ENCODE assay signal across 8 cellular contexts in the genomic region with DNA sequence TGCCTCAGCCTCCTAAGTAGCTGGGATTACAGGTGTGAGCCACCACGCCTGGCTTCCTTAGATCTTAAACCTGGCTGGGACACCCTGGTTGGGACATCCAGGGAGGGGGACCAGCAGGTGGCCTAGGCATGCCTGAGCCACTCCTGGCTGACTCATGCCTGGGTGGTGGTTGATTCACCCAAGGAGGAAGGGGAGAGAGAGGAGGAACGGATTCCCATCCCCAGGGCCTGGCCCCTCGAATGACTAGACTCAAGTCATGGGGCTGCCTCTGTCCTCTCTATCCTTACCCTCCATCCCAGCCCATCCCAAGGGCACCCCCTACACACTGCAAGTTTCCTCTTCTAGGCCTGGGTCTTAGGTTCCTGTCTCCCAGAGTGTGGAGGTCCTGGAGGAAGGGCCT. TPM values are rescaled to one million over a fixed set of nuclear protein-coding genes. Genes with fewer than 3 reads are reported as not detected.
DNase-seq lines count a peak whose midpoint lies in the region; ATAC-seq and TF ChIP-seq lines count a peak whose summit lies in the region.

No MANE protein-coding gene starts in this region.

- H3K4me3 Mint-ChIP-seq in IgD-negative memory B cell: peak overlapping the region in 3 of 4 donors; percentile 67 to 79 (median 78)
- peak overlapping the region in 2 of 5 experiments; percentile 2 to 39 for H3K4me3 Mint-ChIP-seq in brain
- H3K4me3 Mint-ChIP-seq in naive B cell: peak overlapping the region in 1 of 8 donors; percentile 29

- H3K9me3 ChIP-seq in AG04450 (ENCODE audit: control insufficient read depth, insufficient read depth, low read length) (no peaks in the 10 kb centered on the region; the same call in 1 of the 2 replicates), WERI-Rb-1 (ENCODE audit: severe bottlenecking) (no peaks in the 10 kb centered on the region)

- CTCF ChIA-PET in AG04450 (lab: Charles Lee): interaction anchor here (1.5 kb wide), 1 partner anchor 24 kb away, joined by 4 read pairs; no protein-coding TSS in a partner anchor

- peaks cover 8% of the 10 kb centered on the region for H3K36me3 ChIP-seq in WERI-Rb-1

- H3K27ac Mint-ChIP-seq in IgD-negative memory B cell (peak overlapping the region; percentile 98 to 100 (median 99)), brain (peak overlapping the region; percentile 89 to 99 (median 96)), naive B cell (peak overlapping the region in 5 of 6 donors; percentile 88 to 97 (median 91))

- DNase-seq in AG04450 (ENCODE audit: low read depth, low spot score) (no peak), naive B cell (no peak), NCI-H2107 (lab: John Stamatoyannopoulos, UW) (no peak), WERI-Rb-1 (no peak), NCI-H1092 treated with DMSO at 0.1 percent for 48 hours (lab: John Stamatoyannopoulos, UW) (no peak)

- H3K4me3 ChIP-seq in AG04450 (ENCODE audit: low read depth, low read length) (no peak overlapping the region), WERI-Rb-1 (ENCODE audit: low read depth, low read length) (no peak overlapping the region)

- H3K27me3 Mint-ChIP-seq in IgD-negative memory B cell: peaks cover 1% of the 10 kb centered on the region
- H3K27me3 Mint-ChIP-seq in brain: peaks cover 4% of the 10 kb centered on the region
- no peaks in the 10 kb centered on the region for H3K27me3 Mint-ChIP-seq in naive B cell

- POLR2A ChIA-PET in AG04450 (lab: Yijun Ruan, JAX): no interaction called here

- H3K27ac ChIP-seq in AG04450 (ENCODE audit: low read depth, low read length) (peak overlapping the region; percentile 90), WERI-Rb-1 (no peak overlapping the region)

- H3K9me3 Mint-ChIP-seq in IgD-negative memory B cell (no peaks in the 10 kb centered on the region), brain (no peaks in the 10 kb centered on the region), naive B cell (peaks cover 0 to 2% (median 0%) of the 10 kb centered on the region in 7 donors)

- peaks cover 54 to 85% (median 76%) of the 10 kb centered on the region in 3 donors for H3K4me1 Mint-ChIP-seq in IgD-negative memory B cell
- H3K4me1 Mint-ChIP-seq in brain: peaks cover 99% of the 10 kb centered on the region
- H3K4me1 Mint-ChIP-seq in naive B cell: peaks cover 70 to 93% (median 82%) of the 10 kb centered on the region in 3 donors

- TF ChIP-seq CTCF in AG04450 (IDR thresholded peaks at IDR 0.05; ENCODE audit: low read depth, low read length) (no peak), brain (conservative IDR thresholded peaks at IDR 0.05) (no peak), WERI-Rb-1 (IDR thresholded peaks at IDR 0.05; ENCODE audit: low read depth, low read length) (no peak)

- H3K36me3 Mint-ChIP-seq in IgD-negative memory B cell (peaks cover 5% of the 10 kb centered on the region), brain (no peaks in the 10 kb centered on the region), naive B cell (no peaks in the 10 kb centered on the region)

- H3K27me3 ChIP-seq in AG04450 (ENCODE audit: control insufficient read depth, insufficient read depth, low read length): no peaks in the 10 kb centered on the region
- no peaks in the 10 kb centered on the region for H3K27me3 ChIP-seq in WERI-Rb-1 (ENCODE audit: insufficient read depth, low read depth, severe bottlenecking)

- no peak for ATAC-seq in naive B cell (ENCODE audit: low read depth in 2 of 2)
- no peak for ATAC-seq in GM21367 (IDR thresholded peaks at IDR 0.05; ENCODE audit: unreplicated experiment)

RNA-seq across cellular contexts. Expression of a gene that starts 12.7 kb away (rescaled TPM):
- polyA plus RNA-seq in AG04450 (2011; rRNA removed): 8.3 and 8.6 TPM in 2 replicates
- polyA minus RNA-seq in AG04450 (2011; rRNA and poly(A)+ RNA removed): 5.2 and 11.1 TPM in 2 replicates
- 90.5 TPM for polyA plus RNA-seq in IgD-negative memory B cell
- polyA plus RNA-seq in brain (ENCODE audit: insufficient read depth, low read depth, low replicate concordance): 78.8 TPM
- polyA plus RNA-seq in naive B cell (ENCODE audit: low read depth in 6 of 6): 10 to 100 TPM; 12.3 to 36.9 (median 21.6) TPM

RNA-seq across cellular contexts. Expression of a gene that starts 30.4 kb away (rescaled TPM):
- 25.3 and 30.9 TPM in 2 replicates for polyA plus RNA-seq in AG04450 (2011; rRNA removed)
- 33.6 and 41.2 TPM in 2 replicates for polyA minus RNA-seq in AG04450 (2011; rRNA and poly(A)+ RNA removed)
- 44.9 TPM for polyA plus RNA-seq in IgD-negative memory B cell
- polyA plus RNA-seq in brain (ENCODE audit: insufficient read depth, low read depth, low replicate concordance): 144 TPM
- polyA plus RNA-seq in naive B cell (ENCODE audit: low read depth in 6 of 6): 10 to 100 TPM; 46.3 to 78.7 (median 54.2) TPM

RNA-seq across cellular contexts. Expression of a gene that starts 37.5 kb away (rescaled TPM):
- polyA plus RNA-seq in AG04450 (2011; rRNA removed): 1.2 TPM in 2 replicates
- polyA minus RNA-seq in AG04450 (2011; rRNA and poly(A)+ RNA removed): 1.2 and 1.3 TPM in 2 replicates
- 1.1 TPM for polyA plus RNA-seq in IgD-negative memory B cell
- polyA plus RNA-seq in brain (ENCODE audit: insufficient read depth, low read depth, low replicate concordance): 2.4 TPM
- 1 to 10 TPM in 1 of 6 donors, under 1 TPM in 1, not detected in 4; 0.73 to 1.0 TPM for polyA plus RNA-seq in naive B cell (ENCODE audit: low read depth in 6 of 6)

RNA-seq across cellular contexts. Expression of a gene that starts 51.2 kb away (rescaled TPM):
- polyA plus RNA-seq in AG04450 (2011; rRNA removed) (15.0 and 24.3 TPM in 2 replicates), IgD-negative memory B cell (32.5 TPM), brain (ENCODE audit: insufficient read depth, low read depth, low replicate concordance) (19.2 TPM), naive B cell (ENCODE audit: low read depth in 6 of 6) (10 to 100 TPM; 19.7 to 36.6 (median 25.0) TPM)
- polyA minus RNA-seq in AG04450 (2011; rRNA and poly(A)+ RNA removed): 19.2 and 23.6 TPM in 2 replicates
